Comparison of ENCODE assay signal across 21 cellular contexts in the genomic region with DNA sequence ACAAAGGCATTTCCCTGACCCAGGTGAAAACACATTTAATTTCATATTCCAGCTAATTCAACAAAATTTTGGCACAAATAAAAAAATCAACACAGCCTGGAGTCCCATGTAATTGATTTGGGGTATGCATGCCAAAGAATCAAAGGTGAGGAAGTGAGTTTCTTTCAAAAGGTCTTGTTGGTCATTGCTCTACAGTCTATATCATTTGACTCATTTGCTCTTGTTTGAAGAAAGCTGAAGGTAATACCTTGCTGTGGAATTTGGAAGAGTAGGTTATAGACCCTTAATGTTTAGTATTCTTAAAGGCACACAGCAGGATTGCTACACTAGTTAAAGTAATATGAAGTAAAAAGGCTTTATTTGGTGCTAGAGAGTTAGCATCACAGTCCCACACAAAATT. TPM values are rescaled to one million over a fixed set of nuclear protein-coding genes. Genes with fewer than 3 reads are reported as not detected.
"Had no signal": no experiment of that assay in that cellular context is flagged by ENCODE, and none has a peak within 500 bp of the region (broad histone marks: within the 10 kb centered on the region; RNA-seq: fewer than 3 reads in every experiment).

No MANE protein-coding gene starts in this region.

- H3K27me3 Mint-ChIP-seq: naive thymus-derived CD8-positive, alpha-beta T cell had no signal

- ATAC-seq: esophagus mucosa; gastrocnemius medialis; heart right ventricle; naive thymus-derived CD8-positive, alpha-beta T cell; right cardiac atrium had no signal

- H3K9me3 ChIP-seq: colonic mucosa, gastrocnemius medialis, heart right ventricle, stomach, thoracic aorta, transverse colon had no signal

- H3K36me3 Mint-ChIP-seq: naive thymus-derived CD8-positive, alpha-beta T cell had no signal

- H3K4me3 Mint-ChIP-seq: naive thymus-derived CD8-positive, alpha-beta T cell; neural crest cell had no signal

- H3K36me3 ChIP-seq: colonic mucosa, gastrocnemius medialis, heart right ventricle, stomach, thoracic aorta, transverse colon had no signal

- H3K9me3 Mint-ChIP-seq: neural crest cell had no signal

- FAIRE-seq: endothelial cell of umbilical vein, islet of Langerhans, small intestine had no signal

- H3K4me1 Mint-ChIP-seq: naive thymus-derived CD8-positive, alpha-beta T cell had no signal

- H3K27ac Mint-ChIP-seq: naive thymus-derived CD8-positive, alpha-beta T cell had no signal

- H3K4me1 ChIP-seq: colonic mucosa, gastrocnemius medialis, heart right ventricle, stomach, transverse colon had no signal

- H3K4me3 ChIP-seq: colonic mucosa, gastrocnemius medialis, heart right ventricle, stomach, thoracic aorta, transverse colon had no signal

- H3K27me3 ChIP-seq: colonic mucosa, transverse colon had no signal

- DNase-seq: colonic mucosa; dermis blood vessel endothelial cell; gastrocnemius medialis; heart right ventricle; hypothalamus; kidney glomerular epithelial cell; mesendoderm; naive thymus-derived CD8-positive, alpha-beta T cell; right cardiac atrium; small intestine; stimulated activated CD4-positive, alpha-beta T cell treated with anti-CD3 and anti-CD28 coated beads, Interleukin-12 subunit alpha, Interleukin-12 subunit beta, amount 100 ng/mL, for 4 hours; stimulated activated naive CD4-positive, alpha-beta T cell; stomach; substantia nigra; transverse colon had no signal

- H3K27ac ChIP-seq: colonic mucosa, gastrocnemius medialis, heart right ventricle, stomach, thoracic aorta, transverse colon had no signal

RNA-seq across cellular contexts. Expression of gene COL4A6, which starts 25.4 kb away (rescaled TPM):
- total RNA-seq: mononuclear cell; naive thymus-derived CD8-positive, alpha-beta T cell had no signal
- polyA plus RNA-seq: naive thymus-derived CD8-positive, alpha-beta T cell had no signal

RNA-seq across cellular contexts. Expression of gene COL4A5, which starts 26.9 kb away (rescaled TPM):
- total RNA-seq: mononuclear cell; naive thymus-derived CD8-positive, alpha-beta T cell had no signal
- polyA plus RNA-seq: naive thymus-derived CD8-positive, alpha-beta T cell had no signal
